ENCODE assay signal across 12 cellular contexts in the genomic region with DNA sequence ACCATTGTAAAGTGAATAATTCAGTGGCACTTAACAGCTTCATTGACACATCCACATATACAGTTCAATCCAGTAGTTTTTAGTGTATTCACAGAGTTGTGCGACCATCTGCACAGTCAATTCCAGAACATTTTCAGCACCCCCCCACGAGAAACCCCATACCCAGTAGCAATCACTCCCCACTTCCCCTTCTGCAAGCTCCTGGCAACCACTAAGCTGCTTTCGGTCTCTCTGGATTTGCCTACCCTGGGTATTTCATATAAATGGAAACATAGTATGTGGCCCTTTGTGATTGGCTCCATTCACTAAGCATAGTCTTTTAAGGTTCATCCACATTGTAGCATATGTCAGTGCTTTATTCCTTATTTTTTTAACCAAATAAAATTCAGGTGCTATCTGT. TPM values are rescaled to one million over a fixed set of nuclear protein-coding genes. Genes with fewer than 3 reads are reported as not detected.
DNase-seq lines count a peak whose midpoint lies in the region; ATAC-seq and TF ChIP-seq lines count a peak whose summit lies in the region.
"Had no signal": no experiment of that assay in that cellular context is flagged by ENCODE, and none has a peak within 500 bp of the region (broad histone marks: within the 10 kb centered on the region; RNA-seq: fewer than 3 reads in every experiment).

No MANE protein-coding gene starts in this region.

- no peak for DNase-seq in CD4-positive, CD25-positive, alpha-beta regulatory T cell
- DNase-seq in T-cell (no peak), NCI-H446 treated with DMSO at 0.1 percent for 48 hours (lab: John Stamatoyannopoulos, UW) (no peak), upper lobe of left lung (no peak), NCI-H187 treated with DMSO at 0.1 percent for 48 hours (lab: John Stamatoyannopoulos, UW) (no peak)
- DNase-seq: NCI-H2029 treated with DMSO at 0.1 percent for 48 hours, T-helper 9 cell, transverse colon had no signal

- peak overlapping the region in 2 of 3 donors; percentile 85 to 90 for H3K27ac Mint-ChIP-seq in CD4-positive, CD25-positive, alpha-beta regulatory T cell
- H3K27ac Mint-ChIP-seq in T-cell = peak overlapping the region; percentile 79 to 85
- H3K27ac Mint-ChIP-seq: GM23338 had no signal

- peak overlapping the region in 3 of 4 donors; percentile 17 to 59 (median 49) for H3K4me3 Mint-ChIP-seq in CD4-positive, CD25-positive, alpha-beta regulatory T cell
- H3K4me3 Mint-ChIP-seq in T-cell = no peak overlapping the region
- H3K4me3 Mint-ChIP-seq: GM23338 had no signal

- POLR2A ChIA-PET in T-cell (lab: Charles Lee) = interaction anchor here in 1 of 2 donors (0.7 kb wide), 1 partner anchor 9 kb away, joined by 4 read pairs; no protein-coding TSS in a partner anchor

- no peaks in the 10 kb centered on the region for H3K9me3 ChIP-seq in CD4-positive, CD25-positive, alpha-beta regulatory T cell (ENCODE audit: control insufficient read depth in 2 of 2, low read length in 2 of 2)
- no peaks in the 10 kb centered on the region for H3K9me3 ChIP-seq in upper lobe of left lung
- H3K9me3 ChIP-seq: transverse colon had no signal

- no peak for TF ChIP-seq POLR2A in upper lobe of left lung (IDR thresholded peaks at IDR 0.05)

- H3K36me3 ChIP-seq in CD4-positive, CD25-positive, alpha-beta regulatory T cell (ENCODE audit: control insufficient read depth, insufficient read depth, low read length) = peaks cover 65% of the 10 kb centered on the region
- peaks cover 0 to 49% (median 31%) of the 10 kb centered on the region in 4 donors for H3K36me3 ChIP-seq in upper lobe of left lung

- TF ChIP-seq EP300 in upper lobe of left lung (IDR thresholded peaks at IDR 0.05) = no peak

- H3K4me1 Mint-ChIP-seq in CD4-positive, CD25-positive, alpha-beta regulatory T cell = peaks cover 17 to 71% (median 34%) of the 10 kb centered on the region in 4 donors
- H3K4me1 Mint-ChIP-seq in T-cell = peaks cover 54 to 62% (median 62%) of the 10 kb centered on the region in 3 donors
- H3K4me1 Mint-ChIP-seq: GM23338 had no signal

- H3K9me3 Mint-ChIP-seq in CD4-positive, CD25-positive, alpha-beta regulatory T cell = no peaks in the 10 kb centered on the region
- H3K9me3 Mint-ChIP-seq in T-cell = no peaks in the 10 kb centered on the region
- H3K9me3 Mint-ChIP-seq: GM23338 had no signal

- no peak for ATAC-seq in CD4-positive, CD25-positive, alpha-beta regulatory T cell (ENCODE audit: low read depth in 2 of 2)
- peak; percentile 33 for ATAC-seq in GM19023 (IDR thresholded peaks at IDR 0.05; ENCODE audit: unreplicated experiment)
- peak; percentile 47 for ATAC-seq in HG02970 (IDR thresholded peaks at IDR 0.05; ENCODE audit: low FRiP score, unreplicated experiment)
- no peak for ATAC-seq in T-cell (replicated peaks in 1 of 4)
- ATAC-seq in upper lobe of left lung (ENCODE audit: low FRiP score in 2 of 2) = no peak
- no peak for ATAC-seq in HG03045 (IDR thresholded peaks at IDR 0.05; ENCODE audit: unreplicated experiment)
- ATAC-seq: GM23338 had no signal

- WGBS in upper lobe of left lung, 2 donors = 52 to 71% methylated on average over 3 of the region's 3 CpGs

- no peaks in the 10 kb centered on the region for H3K27me3 Mint-ChIP-seq in CD4-positive, CD25-positive, alpha-beta regulatory T cell
- no peaks in the 10 kb centered on the region for H3K27me3 Mint-ChIP-seq in T-cell

- peaks cover 49% of the 10 kb centered on the region for H3K36me3 Mint-ChIP-seq in CD4-positive, CD25-positive, alpha-beta regulatory T cell
- H3K36me3 Mint-ChIP-seq in T-cell = peaks cover 36% of the 10 kb centered on the region

- H3K27me3 ChIP-seq in CD4-positive, CD25-positive, alpha-beta regulatory T cell (ENCODE audit: control insufficient read depth, insufficient read depth, low read length) = no peaks in the 10 kb centered on the region
- H3K27me3 ChIP-seq in upper lobe of left lung = no peaks in the 10 kb centered on the region
- H3K27me3 ChIP-seq: transverse colon had no signal

- H3K27ac ChIP-seq in CD4-positive, CD25-positive, alpha-beta regulatory T cell (ENCODE audit: insufficient read depth, low read length, poor library complexity, severe bottlenecking) = peak overlapping the region; percentile 90
- no peak overlapping the region for H3K27ac ChIP-seq in upper lobe of left lung
- H3K27ac ChIP-seq: transverse colon had no signal

- no peak for TF ChIP-seq CTCF in upper lobe of left lung (IDR thresholded peaks at IDR 0.05)

- CTCF ChIA-PET in T-cell (lab: Charles Lee) = interaction anchor here (0.5 to 1.8 kb wide), 5 partner anchors 9 to 233 kb away, joined by 3 to 7 read pairs (median 4); partner anchors contain the start of gene MSL3 (in 2 of the 2)

- peaks cover 51% of the 10 kb centered on the region for H3K4me1 ChIP-seq in CD4-positive, CD25-positive, alpha-beta regulatory T cell (ENCODE audit: control insufficient read depth, insufficient read depth, low read length, poor library complexity, severe bottlenecking)
- H3K4me1 ChIP-seq in upper lobe of left lung = no peaks in the 10 kb centered on the region
- H3K4me1 ChIP-seq: transverse colon had no signal

- H3K4me3 ChIP-seq in CD4-positive, CD25-positive, alpha-beta regulatory T cell (ENCODE audit: low read depth, low read length) = peak overlapping the region; percentile 19
- no peak overlapping the region for H3K4me3 ChIP-seq in upper lobe of left lung
- H3K4me3 ChIP-seq: GM23338, transverse colon had no signal

RNA-seq across cellular contexts. Expression of gene MSL3, which starts 10.0 kb away (rescaled TPM):
- 109 TPM for total RNA-seq in CD4-positive, CD25-positive, alpha-beta regulatory T cell
- 100 to 1,000 TPM in 2 of 4 donors, 10 to 100 TPM in 2; 80.0 to 123 (median 91.7) TPM for polyA plus RNA-seq in CD4-positive, CD25-positive, alpha-beta regulatory T cell
- total RNA-seq in T-cell (100 to 1,000 TPM; 109 to 140 (median 133) TPM), upper lobe of left lung (10 to 100 TPM; 24.6 to 37.7 (median 31.3) TPM)

Comparison
In these comparisons a context has a peak if more than half of its experiments do, and no peak if none do; other contexts are left out.
1. ATAC-seq: peak in GM19023 (single experiment) and HG02970 (single experiment); none in CD4-positive, CD25-positive, alpha-beta regulatory T cell (0 of 2), T-cell (0 of 4), upper lobe of left lung (0 of 2) and HG03045 (single experiment).
2. H3K4me3 Mint-ChIP-seq: peak in CD4-positive, CD25-positive, alpha-beta regulatory T cell (3 of 4); none in T-cell (0 of 3).